Comparison of ENCODE assay signal across 8 cellular contexts in the genomic region with DNA sequence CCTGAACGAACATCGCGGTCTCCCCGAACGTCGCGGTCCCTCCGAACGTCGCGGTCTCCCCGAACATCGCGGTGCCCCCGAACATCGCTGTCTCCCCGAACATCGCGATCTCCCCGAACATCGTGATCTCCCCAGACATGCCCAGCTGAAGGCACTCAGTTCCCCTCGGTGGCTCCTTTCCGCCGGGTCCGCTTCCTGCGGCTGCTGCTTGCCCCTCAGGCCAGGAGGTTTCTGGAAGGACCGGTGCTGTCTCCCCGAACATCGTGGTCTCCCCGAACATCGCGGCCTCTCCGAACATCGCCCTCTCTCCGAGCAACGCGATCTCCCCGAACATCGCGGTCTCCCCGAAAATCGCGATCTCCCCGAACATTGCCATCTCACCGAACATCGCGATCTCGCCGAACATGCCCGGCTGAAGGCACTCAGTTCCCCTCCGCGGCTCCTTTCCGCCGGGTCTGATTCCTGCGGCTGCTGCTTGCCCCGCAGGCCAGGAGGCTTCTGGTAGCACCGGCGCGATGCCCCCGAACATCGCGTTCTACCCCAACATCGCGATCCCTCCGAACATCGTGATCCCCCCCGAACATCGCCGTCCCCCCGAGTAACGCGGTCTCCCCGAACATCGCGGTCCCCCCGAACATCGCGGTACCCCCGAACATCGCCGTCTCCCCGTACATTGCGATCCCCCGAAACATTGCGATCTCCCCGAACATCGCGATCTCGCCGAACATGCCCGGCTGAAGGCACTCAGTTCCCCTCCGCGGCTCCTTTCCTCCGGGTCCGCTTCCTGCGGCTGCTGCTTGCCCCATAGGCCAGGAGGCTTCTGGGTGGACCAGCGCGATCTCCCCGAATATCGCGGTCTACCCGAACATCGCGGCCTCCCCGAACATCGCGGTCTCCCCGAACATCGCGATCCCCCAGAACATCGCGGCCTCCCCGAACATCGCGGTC. TPM values are rescaled to one million over a fixed set of nuclear protein-coding genes. Genes with fewer than 3 reads are reported as not detected.
A peak's percentile ranks its signal among the peaks of the same experiment; 100 is the strongest.
DNase-seq lines count a peak whose midpoint lies in the region; ATAC-seq and TF ChIP-seq lines count a peak whose summit lies in the region.

No MANE protein-coding gene starts in this region.

- POLR2A ChIA-PET in Panc1 (lab: Charles Lee) = no interaction called here

- H3K36me3 ChIP-seq in Panc1 (ENCODE audit: control insufficient read depth, insufficient read depth, low read length) = no peaks in the 10 kb centered on the region

- H3K4me1 Mint-ChIP-seq in mesothelial cell of epicardium = peaks cover 18% of the 10 kb centered on the region

- no peak overlapping the region for H3K27ac Mint-ChIP-seq in mesothelial cell of epicardium

- peak overlapping the region; percentile 48 to 62 for H3K4me3 ChIP-seq in Panc1 (ENCODE audit: low read depth in 2 of 2, low read length in 2 of 2)
- H3K4me3 ChIP-seq in coronary artery = peak overlapping the region; percentile 68

- H3K27ac ChIP-seq in Panc1 (ENCODE audit: low read length) = peak overlapping the region; percentile 71; the same call in 1 of the 2 replicates
- no peak overlapping the region for H3K27ac ChIP-seq in coronary artery

- ATAC-seq in Panc1 (no peak), HG02938 (IDR thresholded peaks at IDR 0.05; ENCODE audit: unreplicated experiment) (no peak), GM21367 (IDR thresholded peaks at IDR 0.05; ENCODE audit: unreplicated experiment) (no peak)

- intact Hi-C loops in Panc1 (cut with micrococcal nuclease; ENCODE audit: unreplicated experiment) = no loop called here

- in situ Hi-C loops in Panc1 (cut with HindIII; ENCODE audit: low pct_unique_long_range_greater_than_20kb, low sequenced_read_pairs) = no loop called here

- no TSS peak for BruUV-seq in Panc1 (replicated peaks; lab: Mats Ljungman, UMichigan)

- peak overlapping the region; percentile 77 for H3K4me3 Mint-ChIP-seq in mesothelial cell of epicardium

- H3K36me3 Mint-ChIP-seq in mesothelial cell of epicardium = no peaks in the 10 kb centered on the region

- H3K27me3 Mint-ChIP-seq in mesothelial cell of epicardium (ENCODE audit: low read depth) = peaks cover 100% of the 10 kb centered on the region

- H3K27me3 ChIP-seq in Panc1 (ENCODE audit: control insufficient read depth, insufficient read depth, low read length) = no peaks in the 10 kb centered on the region

- DNase-seq in EL = peak; percentile 35
- DNase-seq in Panc1 (ENCODE audit: low read depth, low spot score) = no peak
- peak; percentile 69 for DNase-seq in coronary artery (ENCODE audit: low spot score)
- no peak for DNase-seq in mesothelial cell of epicardium (ENCODE audit: low spot score in 2 of 2, unreplicated experiment in 2 of 2)
- no peak for DNase-seq in OCI-M1 (lab: John Stamatoyannopoulos, UW)
- no peak for DNase-seq in NCI-H2081 treated with DMSO at 0.1 percent for 48 hours (lab: John Stamatoyannopoulos, UW)

- peaks cover 7% of the 10 kb centered on the region for H3K4me1 ChIP-seq in Panc1 (ENCODE audit: control insufficient read depth, insufficient read depth, low read length)

- no peaks in the 10 kb centered on the region for H3K9me3 Mint-ChIP-seq in mesothelial cell of epicardium

- CTCF ChIA-PET in Panc1 (lab: Charles Lee) = no interaction called here

- no peak for TF ChIP-seq CTCF in Panc1 (IDR thresholded peaks at IDR 0.05)
- no peak for TF ChIP-seq CTCF in coronary artery (IDR thresholded peaks at IDR 0.05)
- TF ChIP-seq CTCF in mesothelial cell of epicardium (IDR thresholded peaks at IDR 0.05; ENCODE audit: unreplicated experiment) = no peak

- H3K9me3 ChIP-seq in Panc1 (ENCODE audit: control insufficient read depth, insufficient read depth, low read depth, low read length) = no peaks in the 10 kb centered on the region

RNA-seq across cellular contexts. Expression of a gene that starts 0.8 kb away (rescaled TPM):
- 3.1 TPM for total RNA-seq in Panc1 (2021; ENCODE audit: unreplicated experiment)
- polyA plus RNA-seq in Panc1 (2012; ENCODE audit: insufficient read length) = 5.4 TPM
- total RNA-seq in mesothelial cell of epicardium = 0.07 to 0.11 TPM (median 0.11 TPM) in 3 replicates

RNA-seq across cellular contexts. Expression of a gene that starts 22.7 kb away (rescaled TPM):
- total RNA-seq in Panc1 (2021; ENCODE audit: unreplicated experiment) (0.69 TPM), mesothelial cell of epicardium (0.23 to 0.42 TPM (median 0.24 TPM) in 3 replicates)
- 0.63 TPM for polyA plus RNA-seq in Panc1 (2012; ENCODE audit: insufficient read length)

RNA-seq across cellular contexts. Expression of a gene that starts 41.6 kb away (rescaled TPM):
- total RNA-seq in Panc1 (2021; ENCODE audit: unreplicated experiment) (1.2 TPM), mesothelial cell of epicardium (not detected in 3 replicates)
- 1.4 TPM for polyA plus RNA-seq in Panc1 (2012; ENCODE audit: insufficient read length)

Comparison
In these comparisons a context has a peak if more than half of its experiments do, and no peak if none do; other contexts are left out.
1. DNase-seq: peak in EL (single experiment) and coronary artery (single experiment); none in Panc1 (single experiment), mesothelial cell of epicardium (0 of 2), OCI-M1 (single experiment) and NCI-H2081 treated with DMSO at 0.1 percent for 48 hours (single experiment).